1 cellular context compared by ENCODE assay signal in the genomic region with DNA sequence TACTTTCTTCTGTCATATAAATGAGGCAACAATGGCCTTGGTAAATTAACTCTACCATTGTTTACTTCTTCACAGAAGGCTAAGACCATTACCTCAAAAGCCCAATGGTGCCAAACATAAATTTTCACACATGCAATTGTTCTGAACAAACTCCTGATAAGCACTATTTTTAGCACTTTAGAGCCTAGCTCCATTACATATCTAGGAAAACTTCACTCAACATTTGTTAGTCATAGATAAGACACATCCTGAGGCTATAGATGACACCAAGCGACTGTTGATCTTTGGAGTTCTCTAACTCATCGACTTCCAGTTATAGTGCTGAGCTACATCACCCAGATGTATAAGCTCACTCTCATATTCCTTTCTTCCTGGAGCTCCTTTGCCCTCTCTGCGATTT.
TF ChIP-seq lines count a peak whose summit lies in the region.

No MANE protein-coding gene starts in this region.

TF ChIP-seq in K562, 482 proteins besides CTCF, POLR2A, EP300 and RAD21 (continued from another document and continues in another):
- TF ChIP-seq, protein P1, sequence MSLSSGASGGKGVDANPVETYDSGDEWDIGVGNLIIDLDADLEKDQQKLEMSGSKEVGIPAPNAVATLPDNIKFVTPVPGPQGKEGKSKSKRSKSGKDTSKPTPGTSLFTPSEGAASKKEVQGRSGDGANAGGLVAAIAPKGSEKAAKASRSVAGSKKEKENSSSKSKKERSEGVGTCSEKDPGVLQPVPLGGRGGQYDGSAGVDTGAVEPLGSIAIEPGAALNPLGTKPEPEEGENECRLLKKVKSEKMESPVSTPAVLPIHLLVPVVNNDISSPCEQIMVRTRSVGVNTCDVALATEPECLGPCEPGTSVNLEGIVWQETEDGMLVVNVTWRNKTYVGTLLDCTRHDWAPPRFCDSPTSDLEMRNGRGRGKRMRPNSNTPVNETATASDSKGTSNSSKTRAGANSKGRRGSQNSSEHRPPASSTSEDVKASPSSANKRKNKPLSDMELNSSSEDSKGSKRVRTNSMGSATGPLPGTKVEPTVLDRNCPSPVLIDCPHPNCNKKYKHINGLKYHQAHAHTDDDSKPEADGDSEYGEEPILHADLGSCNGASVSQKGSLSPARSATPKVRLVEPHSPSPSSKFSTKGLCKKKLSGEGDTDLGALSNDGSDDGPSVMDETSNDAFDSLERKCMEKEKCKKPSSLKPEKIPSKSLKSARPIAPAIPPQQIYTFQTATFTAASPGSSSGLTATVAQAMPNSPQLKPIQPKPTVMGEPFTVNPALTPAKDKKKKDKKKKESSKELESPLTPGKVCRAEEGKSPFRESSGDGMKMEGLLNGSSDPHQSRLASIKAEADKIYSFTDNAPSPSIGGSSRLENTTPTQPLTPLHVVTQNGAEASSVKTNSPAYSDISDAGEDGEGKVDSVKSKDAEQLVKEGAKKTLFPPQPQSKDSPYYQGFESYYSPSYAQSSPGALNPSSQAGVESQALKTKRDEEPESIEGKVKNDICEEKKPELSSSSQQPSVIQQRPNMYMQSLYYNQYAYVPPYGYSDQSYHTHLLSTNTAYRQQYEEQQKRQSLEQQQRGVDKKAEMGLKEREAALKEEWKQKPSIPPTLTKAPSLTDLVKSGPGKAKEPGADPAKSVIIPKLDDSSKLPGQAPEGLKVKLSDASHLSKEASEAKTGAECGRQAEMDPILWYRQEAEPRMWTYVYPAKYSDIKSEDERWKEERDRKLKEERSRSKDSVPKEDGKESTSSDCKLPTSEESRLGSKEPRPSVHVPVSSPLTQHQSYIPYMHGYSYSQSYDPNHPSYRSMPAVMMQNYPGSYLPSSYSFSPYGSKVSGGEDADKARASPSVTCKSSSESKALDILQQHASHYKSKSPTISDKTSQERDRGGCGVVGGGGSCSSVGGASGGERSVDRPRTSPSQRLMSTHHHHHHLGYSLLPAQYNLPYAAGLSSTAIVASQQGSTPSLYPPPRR (CRISPR knock-in tag; IDR thresholded peaks at IDR 0.05; ENCODE audit: borderline replicate concordance), result no peak
- TF ChIP-seq MAFG (tag; conservative IDR thresholded peaks at IDR 0.05) (no peak), NCOA4 (IDR thresholded peaks at IDR 0.05; ENCODE audit: partially characterized antibody) (no peak), KAT2B (IDR thresholded peaks at IDR 0.05; ENCODE audit: low read depth, low read length) (no peak), ZNF41 (CRISPR knock-in tag; conservative IDR thresholded peaks at IDR 0.05) (no peak), ZNF507 (tag; conservative IDR thresholded peaks at IDR 0.05) (no peak), TEAD4 (IDR thresholded peaks at IDR 0.05; ENCODE audit: low read length) (peak; percentile 57), TEAD4 (CRISPR knock-in tag; IDR thresholded peaks at IDR 0.05; ENCODE audit: borderline replicate concordance) (no peak), SREBF2 (CRISPR knock-in tag; IDR thresholded peaks at IDR 0.05) (no peak), NFE2 (IDR thresholded peaks at IDR 0.05; ENCODE audit: low read depth) (no peak), HMG20A (CRISPR knock-in tag; conservative IDR thresholded peaks at IDR 0.05) (no peak), IFI16 (CRISPR knock-in tag; IDR thresholded peaks at IDR 0.05) (no peak), HCFC1 (IDR thresholded peaks at IDR 0.05; ENCODE audit: low read depth, low read length) (no peak), ZNF354B (CRISPR knock-in tag; IDR thresholded peaks at IDR 0.05) (no peak), ZBTB1 (CRISPR knock-in tag; IDR thresholded peaks at IDR 0.05; ENCODE audit: borderline replicate concordance, low read depth) (no peak), POLR2B (IDR thresholded peaks at IDR 0.05; ENCODE audit: low read depth, partially characterized antibody) (no peak), YY1 (IDR thresholded peaks at IDR 0.05; ENCODE audit: borderline replicate concordance in 1 of 3, control insufficient read depth in 1 of 3, extremely low read depth in 1 of 3, insufficient read depth in 3 of 3, insufficient read length in 1 of 3, insufficient replicate concordance in 2 of 3, low read depth in 1 of 3, low read length in 2 of 3) (no peak), ZC3H4 (CRISPR knock-in tag; IDR thresholded peaks at IDR 0.05; ENCODE audit: borderline replicate concordance) (no peak), RBM14 (IDR thresholded peaks at IDR 0.05; ENCODE audit: borderline replicate concordance, insufficient read depth, low read depth, low read length) (no peak), BRD4 (IDR thresholded peaks at IDR 0.05) (no peak), NCOR1 (IDR thresholded peaks at IDR 0.05) (peak; percentile 75), ZNF165 (CRISPR knock-in tag; IDR thresholded peaks at IDR 0.05; ENCODE audit: borderline replicate concordance) (no peak), DACH1 (IDR thresholded peaks at IDR 0.05; ENCODE audit: partially characterized antibody) (no peak), HDAC8 (tag; IDR thresholded peaks at IDR 0.05) (no peak), TBL1XR1 (IDR thresholded peaks at IDR 0.05; ENCODE audit: low read length in 2 of 2) (peak in 1 of 2 experiments; percentile 53; a peak in 2 of 4 replicates), TARDBP (IDR thresholded peaks at IDR 0.05) (no peak), HNRNPLL (IDR thresholded peaks at IDR 0.05; ENCODE audit: low read depth, low read length, poor library complexity, severe bottlenecking) (no peak), ZNF57 (CRISPR knock-in tag; IDR thresholded peaks at IDR 0.05) (no peak), NCOA6 (IDR thresholded peaks at IDR 0.05) (no peak), SMAD2 (IDR thresholded peaks at IDR 0.05; ENCODE audit: low read depth, low read length) (no peak), FOSL1 (tag; conservative IDR thresholded peaks at IDR 0.05) (peak; percentile 91), CBFA2T3 (IDR thresholded peaks at IDR 0.05) (peak; percentile 85)
- TF ChIP-seq, protein P2, sequence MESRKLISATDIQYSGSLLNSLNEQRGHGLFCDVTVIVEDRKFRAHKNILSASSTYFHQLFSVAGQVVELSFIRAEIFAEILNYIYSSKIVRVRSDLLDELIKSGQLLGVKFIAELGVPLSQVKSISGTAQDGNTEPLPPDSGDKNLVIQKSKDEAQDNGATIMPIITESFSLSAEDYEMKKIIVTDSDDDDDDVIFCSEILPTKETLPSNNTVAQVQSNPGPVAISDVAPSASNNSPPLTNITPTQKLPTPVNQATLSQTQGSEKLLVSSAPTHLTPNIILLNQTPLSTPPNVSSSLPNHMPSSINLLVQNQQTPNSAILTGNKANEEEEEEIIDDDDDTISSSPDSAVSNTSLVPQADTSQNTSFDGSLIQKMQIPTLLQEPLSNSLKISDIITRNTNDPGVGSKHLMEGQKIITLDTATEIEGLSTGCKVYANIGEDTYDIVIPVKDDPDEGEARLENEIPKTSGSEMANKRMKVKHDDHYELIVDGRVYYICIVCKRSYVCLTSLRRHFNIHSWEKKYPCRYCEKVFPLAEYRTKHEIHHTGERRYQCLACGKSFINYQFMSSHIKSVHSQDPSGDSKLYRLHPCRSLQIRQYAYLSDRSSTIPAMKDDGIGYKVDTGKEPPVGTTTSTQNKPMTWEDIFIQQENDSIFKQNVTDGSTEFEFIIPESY (CRISPR knock-in tag; IDR thresholded peaks at IDR 0.05), result no peak
- TF ChIP-seq, protein P3, sequence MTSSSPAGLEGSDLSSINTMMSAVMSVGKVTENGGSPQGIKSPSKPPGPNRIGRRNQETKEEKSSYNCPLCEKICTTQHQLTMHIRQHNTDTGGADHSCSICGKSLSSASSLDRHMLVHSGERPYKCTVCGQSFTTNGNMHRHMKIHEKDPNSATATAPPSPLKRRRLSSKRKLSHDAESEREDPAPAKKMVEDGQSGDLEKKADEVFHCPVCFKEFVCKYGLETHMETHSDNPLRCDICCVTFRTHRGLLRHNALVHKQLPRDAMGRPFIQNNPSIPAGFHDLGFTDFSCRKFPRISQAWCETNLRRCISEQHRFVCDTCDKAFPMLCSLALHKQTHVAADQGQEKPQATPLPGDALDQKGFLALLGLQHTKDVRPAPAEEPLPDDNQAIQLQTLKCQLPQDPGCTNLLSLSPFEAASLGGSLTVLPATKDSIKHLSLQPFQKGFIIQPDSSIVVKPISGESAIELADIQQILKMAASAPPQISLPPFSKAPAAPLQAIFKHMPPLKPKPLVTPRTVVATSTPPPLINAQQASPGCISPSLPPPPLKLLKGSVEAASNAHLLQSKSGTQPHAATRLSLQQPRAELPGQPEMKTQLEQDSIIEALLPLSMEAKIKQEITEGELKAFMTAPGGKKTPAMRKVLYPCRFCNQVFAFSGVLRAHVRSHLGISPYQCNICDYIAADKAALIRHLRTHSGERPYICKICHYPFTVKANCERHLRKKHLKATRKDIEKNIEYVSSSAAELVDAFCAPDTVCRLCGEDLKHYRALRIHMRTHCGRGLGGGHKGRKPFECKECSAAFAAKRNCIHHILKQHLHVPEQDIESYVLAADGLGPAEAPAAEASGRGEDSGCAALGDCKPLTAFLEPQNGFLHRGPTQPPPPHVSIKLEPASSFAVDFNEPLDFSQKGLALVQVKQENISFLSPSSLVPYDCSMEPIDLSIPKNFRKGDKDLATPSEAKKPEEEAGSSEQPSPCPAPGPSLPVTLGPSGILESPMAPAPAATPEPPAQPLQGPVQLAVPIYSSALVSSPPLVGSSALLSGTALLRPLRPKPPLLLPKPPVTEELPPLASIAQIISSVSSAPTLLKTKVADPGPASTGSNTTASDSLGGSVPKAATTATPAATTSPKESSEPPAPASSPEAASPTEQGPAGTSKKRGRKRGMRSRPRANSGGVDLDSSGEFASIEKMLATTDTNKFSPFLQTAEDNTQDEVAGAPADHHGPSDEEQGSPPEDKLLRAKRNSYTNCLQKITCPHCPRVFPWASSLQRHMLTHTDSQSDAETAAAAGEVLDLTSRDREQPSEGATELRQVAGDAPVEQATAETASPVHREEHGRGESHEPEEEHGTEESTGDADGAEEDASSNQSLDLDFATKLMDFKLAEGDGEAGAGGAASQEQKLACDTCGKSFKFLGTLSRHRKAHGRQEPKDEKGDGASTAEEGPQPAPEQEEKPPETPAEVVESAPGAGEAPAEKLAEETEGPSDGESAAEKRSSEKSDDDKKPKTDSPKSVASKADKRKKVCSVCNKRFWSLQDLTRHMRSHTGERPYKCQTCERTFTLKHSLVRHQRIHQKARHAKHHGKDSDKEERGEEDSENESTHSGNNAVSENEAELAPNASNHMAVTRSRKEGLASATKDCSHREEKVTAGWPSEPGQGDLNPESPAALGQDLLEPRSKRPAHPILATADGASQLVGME (CRISPR knock-in tag; IDR thresholded peaks at IDR 0.05), result no peak
- TF ChIP-seq, protein P4, sequence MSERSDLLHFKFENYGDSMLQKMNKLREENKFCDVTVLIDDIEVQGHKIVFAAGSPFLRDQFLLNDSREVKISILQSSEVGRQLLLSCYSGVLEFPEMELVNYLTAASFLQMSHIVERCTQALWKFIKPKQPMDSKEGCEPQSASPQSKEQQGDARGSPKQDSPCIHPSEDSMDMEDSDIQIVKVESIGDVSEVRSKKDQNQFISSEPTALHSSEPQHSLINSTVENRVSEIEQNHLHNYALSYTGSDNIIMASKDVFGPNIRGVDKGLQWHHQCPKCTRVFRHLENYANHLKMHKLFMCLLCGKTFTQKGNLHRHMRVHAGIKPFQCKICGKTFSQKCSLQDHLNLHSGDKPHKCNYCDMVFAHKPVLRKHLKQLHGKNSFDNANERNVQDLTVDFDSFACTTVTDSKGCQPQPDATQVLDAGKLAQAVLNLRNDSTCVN (CRISPR knock-in tag; IDR thresholded peaks at IDR 0.05), result no peak
- TF ChIP-seq, protein P5, sequence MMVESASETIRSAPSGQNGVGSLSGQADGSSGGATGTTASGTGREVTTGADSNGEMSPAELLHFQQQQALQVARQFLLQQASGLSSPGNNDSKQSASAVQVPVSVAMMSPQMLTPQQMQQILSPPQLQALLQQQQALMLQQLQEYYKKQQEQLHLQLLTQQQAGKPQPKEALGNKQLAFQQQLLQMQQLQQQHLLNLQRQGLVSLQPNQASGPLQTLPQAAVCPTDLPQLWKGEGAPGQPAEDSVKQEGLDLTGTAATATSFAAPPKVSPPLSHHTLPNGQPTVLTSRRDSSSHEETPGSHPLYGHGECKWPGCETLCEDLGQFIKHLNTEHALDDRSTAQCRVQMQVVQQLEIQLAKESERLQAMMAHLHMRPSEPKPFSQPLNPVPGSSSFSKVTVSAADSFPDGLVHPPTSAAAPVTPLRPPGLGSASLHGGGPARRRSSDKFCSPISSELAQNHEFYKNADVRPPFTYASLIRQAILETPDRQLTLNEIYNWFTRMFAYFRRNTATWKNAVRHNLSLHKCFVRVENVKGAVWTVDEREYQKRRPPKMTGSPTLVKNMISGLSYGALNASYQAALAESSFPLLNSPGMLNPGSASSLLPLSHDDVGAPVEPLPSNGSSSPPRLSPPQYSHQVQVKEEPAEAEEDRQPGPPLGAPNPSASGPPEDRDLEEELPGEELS (CRISPR knock-in tag; IDR thresholded peaks at IDR 0.05; ENCODE audit: borderline replicate concordance), result no peak
- TF ChIP-seq, protein P6, sequence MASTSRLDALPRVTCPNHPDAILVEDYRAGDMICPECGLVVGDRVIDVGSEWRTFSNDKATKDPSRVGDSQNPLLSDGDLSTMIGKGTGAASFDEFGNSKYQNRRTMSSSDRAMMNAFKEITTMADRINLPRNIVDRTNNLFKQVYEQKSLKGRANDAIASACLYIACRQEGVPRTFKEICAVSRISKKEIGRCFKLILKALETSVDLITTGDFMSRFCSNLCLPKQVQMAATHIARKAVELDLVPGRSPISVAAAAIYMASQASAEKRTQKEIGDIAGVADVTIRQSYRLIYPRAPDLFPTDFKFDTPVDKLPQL (IDR thresholded peaks at IDR 0.05; ENCODE audit: extremely low read depth, insufficient read length), result no peak
- TF ChIP-seq, protein P7, sequence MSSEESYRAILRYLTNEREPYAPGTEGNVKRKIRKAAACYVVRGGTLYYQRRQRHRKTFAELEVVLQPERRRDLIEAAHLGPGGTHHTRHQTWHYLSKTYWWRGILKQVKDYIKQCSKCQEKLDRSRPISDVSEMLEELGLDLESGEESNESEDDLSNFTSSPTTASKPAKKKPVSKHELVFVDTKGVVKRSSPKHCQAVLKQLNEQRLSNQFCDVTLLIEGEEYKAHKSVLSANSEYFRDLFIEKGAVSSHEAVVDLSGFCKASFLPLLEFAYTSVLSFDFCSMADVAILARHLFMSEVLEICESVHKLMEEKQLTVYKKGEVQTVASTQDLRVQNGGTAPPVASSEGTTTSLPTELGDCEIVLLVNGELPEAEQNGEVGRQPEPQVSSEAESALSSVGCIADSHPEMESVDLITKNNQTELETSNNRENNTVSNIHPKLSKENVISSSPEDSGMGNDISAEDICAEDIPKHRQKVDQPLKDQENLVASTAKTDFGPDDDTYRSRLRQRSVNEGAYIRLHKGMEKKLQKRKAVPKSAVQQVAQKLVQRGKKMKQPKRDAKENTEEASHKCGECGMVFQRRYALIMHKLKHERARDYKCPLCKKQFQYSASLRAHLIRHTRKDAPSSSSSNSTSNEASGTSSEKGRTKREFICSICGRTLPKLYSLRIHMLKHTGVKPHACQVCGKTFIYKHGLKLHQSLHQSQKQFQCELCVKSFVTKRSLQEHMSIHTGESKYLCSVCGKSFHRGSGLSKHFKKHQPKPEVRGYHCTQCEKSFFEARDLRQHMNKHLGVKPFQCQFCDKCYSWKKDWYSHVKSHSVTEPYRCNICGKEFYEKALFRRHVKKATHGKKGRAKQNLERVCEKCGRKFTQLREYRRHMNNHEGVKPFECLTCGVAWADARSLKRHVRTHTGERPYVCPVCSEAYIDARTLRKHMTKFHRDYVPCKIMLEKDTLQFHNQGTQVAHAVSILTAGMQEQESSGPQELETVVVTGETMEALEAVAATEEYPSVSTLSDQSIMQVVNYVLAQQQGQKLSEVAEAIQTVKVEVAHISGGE (CRISPR knock-in tag; IDR thresholded peaks at IDR 0.05), result no peak
- TF ChIP-seq, protein P8, sequence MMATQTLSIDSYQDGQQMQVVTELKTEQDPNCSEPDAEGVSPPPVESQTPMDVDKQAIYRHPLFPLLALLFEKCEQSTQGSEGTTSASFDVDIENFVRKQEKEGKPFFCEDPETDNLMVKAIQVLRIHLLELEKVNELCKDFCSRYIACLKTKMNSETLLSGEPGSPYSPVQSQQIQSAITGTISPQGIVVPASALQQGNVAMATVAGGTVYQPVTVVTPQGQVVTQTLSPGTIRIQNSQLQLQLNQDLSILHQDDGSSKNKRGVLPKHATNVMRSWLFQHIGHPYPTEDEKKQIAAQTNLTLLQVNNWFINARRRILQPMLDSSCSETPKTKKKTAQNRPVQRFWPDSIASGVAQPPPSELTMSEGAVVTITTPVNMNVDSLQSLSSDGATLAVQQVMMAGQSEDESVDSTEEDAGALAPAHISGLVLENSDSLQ (IDR thresholded peaks at IDR 0.05), result no peak
